Comparison of ENCODE assay signal across 2 cellular contexts in the genomic region with DNA sequence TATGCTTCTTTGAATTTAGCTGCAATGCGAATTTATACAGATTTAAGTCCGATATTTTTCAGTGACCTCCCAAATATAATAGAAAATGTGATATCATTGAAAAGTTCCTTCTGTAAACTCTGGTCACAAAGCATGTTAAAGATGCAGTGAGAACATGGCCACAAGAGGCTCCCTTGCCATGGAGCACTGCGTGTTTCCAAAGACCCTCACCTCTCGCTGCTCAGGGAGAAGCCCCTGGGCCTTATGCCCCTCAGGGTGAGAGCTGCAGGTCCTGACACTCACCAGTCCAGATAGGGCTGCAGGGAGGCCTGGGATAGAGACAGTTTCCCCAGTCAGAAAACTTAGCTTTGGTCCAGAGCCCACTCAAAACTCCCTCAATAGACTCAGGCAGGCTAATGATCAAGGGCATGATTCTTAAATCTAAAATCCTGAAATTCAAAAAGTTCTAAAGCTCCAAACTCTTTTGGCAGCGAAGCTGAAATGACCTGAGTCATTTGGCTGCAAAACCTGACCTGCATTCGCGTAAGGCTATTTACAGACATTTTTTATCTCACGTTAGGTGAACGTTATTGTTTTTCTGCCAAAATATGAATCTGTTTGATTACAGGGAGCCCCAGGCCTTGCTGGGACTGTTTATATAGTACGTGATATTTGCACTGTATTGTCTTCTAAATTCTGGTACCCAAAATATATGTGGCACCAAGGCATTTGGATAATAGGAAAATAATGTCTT.
TF ChIP-seq lines count a peak whose summit lies in the region.

No MANE protein-coding gene starts in this region.

TF ChIP-seq in GM23338, 12 proteins besides CTCF, POLR2A, EP300 and RAD21 (continued from another document and continues in another):
- TF ChIP-seq NANOG (IDR thresholded peaks at IDR 0.05; ENCODE audit: borderline replicate concordance) (no peak), EZH2phosphoT487 (IDR thresholded peaks at IDR 0.05; ENCODE audit: unreplicated experiment) (no peak), ZNF331 (CRISPR knock-in tag; IDR thresholded peaks at IDR 0.05; ENCODE audit: low read depth) (no peak), CREB1 (CRISPR knock-in tag; IDR thresholded peaks at IDR 0.05; ENCODE audit: low read depth) (no peak), POLR2AphosphoS5 (IDR thresholded peaks at IDR 0.05; ENCODE audit: low read depth) (no peak)
- TF ChIP-seq, protein P1, sequence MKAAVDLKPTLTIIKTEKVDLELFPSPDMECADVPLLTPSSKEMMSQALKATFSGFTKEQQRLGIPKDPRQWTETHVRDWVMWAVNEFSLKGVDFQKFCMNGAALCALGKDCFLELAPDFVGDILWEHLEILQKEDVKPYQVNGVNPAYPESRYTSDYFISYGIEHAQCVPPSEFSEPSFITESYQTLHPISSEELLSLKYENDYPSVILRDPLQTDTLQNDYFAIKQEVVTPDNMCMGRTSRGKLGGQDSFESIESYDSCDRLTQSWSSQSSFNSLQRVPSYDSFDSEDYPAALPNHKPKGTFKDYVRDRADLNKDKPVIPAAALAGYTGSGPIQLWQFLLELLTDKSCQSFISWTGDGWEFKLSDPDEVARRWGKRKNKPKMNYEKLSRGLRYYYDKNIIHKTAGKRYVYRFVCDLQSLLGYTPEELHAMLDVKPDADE (IDR thresholded peaks at IDR 0.05) = no peak
- TF ChIP-seq, protein P2, sequence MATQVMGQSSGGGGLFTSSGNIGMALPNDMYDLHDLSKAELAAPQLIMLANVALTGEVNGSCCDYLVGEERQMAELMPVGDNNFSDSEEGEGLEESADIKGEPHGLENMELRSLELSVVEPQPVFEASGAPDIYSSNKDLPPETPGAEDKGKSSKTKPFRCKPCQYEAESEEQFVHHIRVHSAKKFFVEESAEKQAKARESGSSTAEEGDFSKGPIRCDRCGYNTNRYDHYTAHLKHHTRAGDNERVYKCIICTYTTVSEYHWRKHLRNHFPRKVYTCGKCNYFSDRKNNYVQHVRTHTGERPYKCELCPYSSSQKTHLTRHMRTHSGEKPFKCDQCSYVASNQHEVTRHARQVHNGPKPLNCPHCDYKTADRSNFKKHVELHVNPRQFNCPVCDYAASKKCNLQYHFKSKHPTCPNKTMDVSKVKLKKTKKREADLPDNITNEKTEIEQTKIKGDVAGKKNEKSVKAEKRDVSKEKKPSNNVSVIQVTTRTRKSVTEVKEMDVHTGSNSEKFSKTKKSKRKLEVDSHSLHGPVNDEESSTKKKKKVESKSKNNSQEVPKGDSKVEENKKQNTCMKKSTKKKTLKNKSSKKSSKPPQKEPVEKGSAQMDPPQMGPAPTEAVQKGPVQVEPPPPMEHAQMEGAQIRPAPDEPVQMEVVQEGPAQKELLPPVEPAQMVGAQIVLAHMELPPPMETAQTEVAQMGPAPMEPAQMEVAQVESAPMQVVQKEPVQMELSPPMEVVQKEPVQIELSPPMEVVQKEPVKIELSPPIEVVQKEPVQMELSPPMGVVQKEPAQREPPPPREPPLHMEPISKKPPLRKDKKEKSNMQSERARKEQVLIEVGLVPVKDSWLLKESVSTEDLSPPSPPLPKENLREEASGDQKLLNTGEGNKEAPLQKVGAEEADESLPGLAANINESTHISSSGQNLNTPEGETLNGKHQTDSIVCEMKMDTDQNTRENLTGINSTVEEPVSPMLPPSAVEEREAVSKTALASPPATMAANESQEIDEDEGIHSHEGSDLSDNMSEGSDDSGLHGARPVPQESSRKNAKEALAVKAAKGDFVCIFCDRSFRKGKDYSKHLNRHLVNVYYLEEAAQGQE (IDR thresholded peaks at IDR 0.05; ENCODE audit: unreplicated experiment) = no peak
- TF ChIP-seq, protein P3, sequence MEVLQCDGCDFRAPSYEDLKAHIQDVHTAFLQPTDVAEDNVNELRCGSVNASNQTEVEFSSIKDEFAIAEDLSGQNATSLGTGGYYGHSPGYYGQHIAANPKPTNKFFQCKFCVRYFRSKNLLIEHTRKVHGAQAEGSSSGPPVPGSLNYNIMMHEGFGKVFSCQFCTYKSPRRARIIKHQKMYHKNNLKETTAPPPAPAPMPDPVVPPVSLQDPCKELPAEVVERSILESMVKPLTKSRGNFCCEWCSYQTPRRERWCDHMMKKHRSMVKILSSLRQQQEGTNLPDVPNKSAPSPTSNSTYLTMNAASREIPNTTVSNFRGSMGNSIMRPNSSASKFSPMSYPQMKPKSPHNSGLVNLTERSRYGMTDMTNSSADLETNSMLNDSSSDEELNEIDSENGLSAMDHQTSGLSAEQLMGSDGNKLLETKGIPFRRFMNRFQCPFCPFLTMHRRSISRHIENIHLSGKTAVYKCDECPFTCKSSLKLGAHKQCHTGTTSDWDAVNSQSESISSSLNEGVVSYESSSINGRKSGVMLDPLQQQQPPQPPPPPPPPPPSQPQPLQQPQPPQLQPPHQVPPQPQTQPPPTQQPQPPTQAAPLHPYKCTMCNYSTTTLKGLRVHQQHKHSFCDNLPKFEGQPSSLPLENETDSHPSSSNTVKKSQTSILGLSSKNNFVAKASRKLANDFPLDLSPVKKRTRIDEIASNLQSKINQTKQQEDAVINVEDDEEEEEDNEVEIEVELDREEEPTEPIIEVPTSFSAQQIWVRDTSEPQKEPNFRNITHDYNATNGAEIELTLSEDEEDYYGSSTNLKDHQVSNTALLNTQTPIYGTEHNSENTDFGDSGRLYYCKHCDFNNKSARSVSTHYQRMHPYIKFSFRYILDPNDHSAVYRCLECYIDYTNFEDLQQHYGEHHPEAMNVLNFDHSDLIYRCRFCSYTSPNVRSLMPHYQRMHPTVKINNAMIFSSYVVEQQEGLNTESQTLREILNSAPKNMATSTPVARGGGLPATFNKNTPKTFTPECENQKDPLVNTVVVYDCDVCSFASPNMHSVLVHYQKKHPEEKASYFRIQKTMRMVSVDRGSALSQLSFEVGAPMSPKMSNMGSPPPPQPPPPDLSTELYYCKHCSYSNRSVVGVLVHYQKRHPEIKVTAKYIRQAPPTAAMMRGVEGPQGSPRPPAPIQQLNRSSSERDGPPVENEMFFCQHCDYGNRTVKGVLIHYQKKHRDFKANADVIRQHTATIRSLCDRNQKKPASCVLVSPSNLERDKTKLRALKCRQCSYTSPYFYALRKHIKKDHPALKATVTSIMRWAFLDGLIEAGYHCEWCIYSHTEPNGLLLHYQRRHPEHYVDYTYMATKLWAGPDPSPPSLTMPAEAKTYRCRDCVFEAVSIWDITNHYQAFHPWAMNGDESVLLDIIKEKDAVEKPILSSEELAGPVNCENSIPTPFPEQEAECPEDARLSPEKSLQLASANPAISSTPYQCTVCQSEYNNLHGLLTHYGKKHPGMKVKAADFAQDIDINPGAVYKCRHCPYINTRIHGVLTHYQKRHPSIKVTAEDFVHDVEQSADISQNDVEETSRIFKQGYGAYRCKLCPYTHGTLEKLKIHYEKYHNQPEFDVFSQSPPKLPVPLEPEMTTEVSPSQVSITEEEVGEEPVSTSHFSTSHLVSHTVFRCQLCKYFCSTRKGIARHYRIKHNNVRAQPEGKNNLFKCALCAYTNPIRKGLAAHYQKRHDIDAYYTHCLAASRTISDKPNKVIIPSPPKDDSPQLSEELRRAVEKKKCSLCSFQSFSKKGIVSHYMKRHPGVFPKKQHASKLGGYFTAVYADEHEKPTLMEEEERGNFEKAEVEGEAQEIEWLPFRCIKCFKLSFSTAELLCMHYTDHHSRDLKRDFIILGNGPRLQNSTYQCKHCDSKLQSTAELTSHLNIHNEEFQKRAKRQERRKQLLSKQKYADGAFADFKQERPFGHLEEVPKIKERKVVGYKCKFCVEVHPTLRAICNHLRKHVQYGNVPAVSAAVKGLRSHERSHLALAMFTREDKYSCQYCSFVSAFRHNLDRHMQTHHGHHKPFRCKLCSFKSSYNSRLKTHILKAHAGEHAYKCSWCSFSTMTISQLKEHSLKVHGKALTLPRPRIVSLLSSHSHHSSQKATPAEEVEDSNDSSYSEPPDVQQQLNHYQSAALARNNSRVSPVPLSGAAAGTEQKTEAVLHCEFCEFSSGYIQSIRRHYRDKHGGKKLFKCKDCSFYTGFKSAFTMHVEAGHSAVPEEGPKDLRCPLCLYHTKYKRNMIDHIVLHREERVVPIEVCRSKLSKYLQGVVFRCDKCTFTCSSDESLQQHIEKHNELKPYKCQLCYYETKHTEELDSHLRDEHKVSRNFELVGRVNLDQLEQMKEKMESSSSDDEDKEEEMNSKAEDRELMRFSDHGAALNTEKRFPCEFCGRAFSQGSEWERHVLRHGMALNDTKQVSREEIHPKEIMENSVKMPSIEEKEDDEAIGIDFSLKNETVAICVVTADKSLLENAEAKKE (CRISPR knock-in tag; IDR thresholded peaks at IDR 0.05) = no peak

TF ChIP-seq in neural cell, 6 proteins besides CTCF, POLR2A, EP300 and RAD21:
- TF ChIP-seq EZH2 (IDR thresholded peaks at IDR 0.05; ENCODE audit: borderline replicate concordance, insufficient read depth, low read length, poor library complexity, severe bottlenecking) (no peak), POLR2AphosphoS5 (IDR thresholded peaks at IDR 0.05) (no peak), TAF1 (IDR thresholded peaks at IDR 0.05; ENCODE audit: low read depth) (no peak), MXI1 (conservative IDR thresholded peaks at IDR 0.05; ENCODE audit: poor library complexity, severe bottlenecking) (no peak), SMC3 (conservative IDR thresholded peaks at IDR 0.05; ENCODE audit: poor library complexity) (no peak)
- TF ChIP-seq, protein P2 (IDR thresholded peaks at IDR 0.05; ENCODE audit: borderline replicate concordance) = no peak
